In genomic region chr17:38897176-38897575, GRCh38 we compare ENCODE assay signal across 10 cellular contexts. TPM values are rescaled to one million over a fixed set of nuclear protein-coding genes. Genes with fewer than 3 reads are reported as not detected.
DNase-seq lines count a peak whose midpoint lies in the region; ATAC-seq and TF ChIP-seq lines count a peak whose summit lies in the region.
"Had no signal": no experiment of that assay in that cellular context is flagged by ENCODE, and none has a peak within 500 bp of the region (broad histone marks: within the 10 kb centered on the region; RNA-seq: fewer than 3 reads in every experiment).

No MANE protein-coding gene starts in this region.

- DNase-seq in MM.1S: no peak
- no peak for DNase-seq in effector memory CD8-positive, alpha-beta T cell
- DNase-seq in natural killer cell treated with Interleukin-12 subunit alpha and Interleukin-12 subunit beta and Interleukin-15 and Interleukin-18, amount 100 ng/mL, for 72 hours (ENCODE audit: low spot score): no peak
- DNase-seq in DMS53 treated with DMSO at 0.1 percent for 48 hours (lab: John Stamatoyannopoulos, UW; ENCODE audit: unreplicated experiment): no peak
- DNase-seq in NCI-H146 (lab: John Stamatoyannopoulos, UW): no peak
- DNase-seq in stimulated activated CD4-positive, alpha-beta T cell treated with anti-CD3 and anti-CD28 coated beads, Interleukin-4, amount 100 ng/mL, for 24 hours: no peak
- no peak for DNase-seq in Karpas-422
- DNase-seq: activated CD4-positive, alpha-beta T cell treated with anti-CD3 and anti-CD28 coated beads for 48 hours; NCI-H2227 treated with DMSO at 0.1 percent for 48 hours had no signal

- no peaks in the 10 kb centered on the region for H4K20me1 ChIP-seq in MM.1S (ENCODE audit: insufficient read depth, low read length)
- H4K20me1 ChIP-seq in Karpas-422 (ENCODE audit: insufficient read depth, low read depth, low read length): no peaks in the 10 kb centered on the region

- H3K4me2 ChIP-seq in MM.1S (ENCODE audit: low read depth, low read length): no peak overlapping the region
- H3K4me2 ChIP-seq in Karpas-422 (ENCODE audit: low read depth, low read length, poor library complexity, severe bottlenecking): no peak overlapping the region

- no peak for ATAC-seq in effector memory CD8-positive, alpha-beta T cell (replicated peaks)
- no peak for ATAC-seq in natural killer cell treated with Interleukin-12 subunit alpha and Interleukin-12 subunit beta and Interleukin-15 and Interleukin-18, amount 100 ng/mL, for 72 hours

- H2AFZ ChIP-seq in ACC112 (ENCODE audit: low read length, unreplicated experiment) (no peak overlapping the region), MM.1S (ENCODE audit: low read length) (no peak overlapping the region), Karpas-422 (ENCODE audit: low read length) (no peak overlapping the region)

- H3K36me3 ChIP-seq in ACC112 (ENCODE audit: insufficient read depth, low read length) (peaks cover 27% of the 10 kb centered on the region; the same call in 1 of the 2 replicates), MM.1S (replicated peaks; ENCODE audit: insufficient read depth, low read length) (no peaks in the 10 kb centered on the region), Karpas-422 (ENCODE audit: insufficient read depth, low read length) (0 out of 2 replicates have a peak, but pooled peaks cover 16% of the 10 kb centered on the region)

- H3K79me2 ChIP-seq in ACC112 (ENCODE audit: control insufficient read depth, insufficient read depth, low read length, unreplicated experiment) (peaks cover 40% of the 10 kb centered on the region), MM.1S (ENCODE audit: low read length) (peaks cover 40% of the 10 kb centered on the region), Karpas-422 (ENCODE audit: low read length) (0 out of 2 replicates have a peak, but pooled peaks cover 7% of the 10 kb centered on the region)

- no peaks in the 10 kb centered on the region for H3K27me3 Mint-ChIP-seq in effector memory CD8-positive, alpha-beta T cell
- H3K27me3 Mint-ChIP-seq in natural killer cell treated with Interleukin-12 subunit alpha and Interleukin-12 subunit beta and Interleukin-15 and Interleukin-18, amount 100 ng/mL, for 72 hours: no peaks in the 10 kb centered on the region

- H3K36me3 Mint-ChIP-seq in effector memory CD8-positive, alpha-beta T cell (ENCODE audit: insufficient read depth): peaks cover 79% of the 10 kb centered on the region
- H3K36me3 Mint-ChIP-seq in natural killer cell treated with Interleukin-12 subunit alpha and Interleukin-12 subunit beta and Interleukin-15 and Interleukin-18, amount 100 ng/mL, for 72 hours: peaks cover 5% of the 10 kb centered on the region

- H3K9me3 Mint-ChIP-seq in effector memory CD8-positive, alpha-beta T cell: no peaks in the 10 kb centered on the region
- H3K9me3 Mint-ChIP-seq in natural killer cell treated with Interleukin-12 subunit alpha and Interleukin-12 subunit beta and Interleukin-15 and Interleukin-18, amount 100 ng/mL, for 72 hours: no peaks in the 10 kb centered on the region

- H3K27ac Mint-ChIP-seq in effector memory CD8-positive, alpha-beta T cell: peak overlapping the region; percentile 90 to 96
- H3K27ac Mint-ChIP-seq in natural killer cell treated with Interleukin-12 subunit alpha and Interleukin-12 subunit beta and Interleukin-15 and Interleukin-18, amount 100 ng/mL, for 72 hours: peak overlapping the region; percentile 91 to 98

- H3K4me1 ChIP-seq in ACC112 (ENCODE audit: control insufficient read depth, insufficient read depth, low read length, unreplicated experiment) (peaks cover 54% of the 10 kb centered on the region), MM.1S (ENCODE audit: low read length) (peaks cover 33% of the 10 kb centered on the region), Karpas-422 (ENCODE audit: low read length) (peaks cover 10% of the 10 kb centered on the region)

- H3K4me3 ChIP-seq in ACC112 (ENCODE audit: low read depth, low read length) (no peak overlapping the region), MM.1S (ENCODE audit: low read length) (no peak overlapping the region), Karpas-422 (ENCODE audit: low read length) (no peak overlapping the region)

- H3K9me3 ChIP-seq in MM.1S (replicated peaks; ENCODE audit: insufficient read depth, low read length) (no peaks in the 10 kb centered on the region), Karpas-422 (ENCODE audit: low read length) (no peaks in the 10 kb centered on the region)

- peaks cover 61 to 74% of the 10 kb centered on the region in 2 donors for H3K4me1 Mint-ChIP-seq in effector memory CD8-positive, alpha-beta T cell (ENCODE audit: low read depth in 2 of 2)
- peaks cover 57 to 65% of the 10 kb centered on the region in 2 donors for H3K4me1 Mint-ChIP-seq in natural killer cell treated with Interleukin-12 subunit alpha and Interleukin-12 subunit beta and Interleukin-15 and Interleukin-18, amount 100 ng/mL, for 72 hours (ENCODE audit: low read depth in 2 of 2)

- peak overlapping the region; percentile 78 to 81 for H3K4me3 Mint-ChIP-seq in effector memory CD8-positive, alpha-beta T cell
- peak overlapping the region; percentile 89 for H3K4me3 Mint-ChIP-seq in natural killer cell treated with Interleukin-12 subunit alpha and Interleukin-12 subunit beta and Interleukin-15 and Interleukin-18, amount 100 ng/mL, for 72 hours

- no peak overlapping the region for H3K9ac ChIP-seq in MM.1S (ENCODE audit: low read length)
- no peak overlapping the region for H3K9ac ChIP-seq in Karpas-422 (ENCODE audit: low read length)

- H3K27ac ChIP-seq in ACC112 (ENCODE audit: low read depth, low read length): peak overlapping the region; percentile 39
- peak overlapping the region; percentile 88; the same call in 1 of the 2 replicates for H3K27ac ChIP-seq in MM.1S (ENCODE audit: low read length)
- H3K27ac ChIP-seq in Karpas-422 (ENCODE audit: low read length): no peak overlapping the region

- H3K27me3 ChIP-seq in ACC112 (ENCODE audit: insufficient read depth, low read length) (no peaks in the 10 kb centered on the region), MM.1S (replicated peaks; ENCODE audit: insufficient read depth, low read length) (no peaks in the 10 kb centered on the region), Karpas-422 (ENCODE audit: low read length) (no peaks in the 10 kb centered on the region)

- peaks cover 15% of the 10 kb centered on the region for H3F3A ChIP-seq in MM.1S (ENCODE audit: insufficient read depth, low read length)

- TF ChIP-seq CTCF in MM.1S (IDR thresholded peaks at IDR 0.05; ENCODE audit: low read length): no peak

- H3K9me2 ChIP-seq in MM.1S (replicated peaks; ENCODE audit: insufficient read depth, low read length): no peaks in the 10 kb centered on the region
- H3K9me2 ChIP-seq in Karpas-422 (replicated peaks; ENCODE audit: insufficient read depth, low read length): no peaks in the 10 kb centered on the region

RNA-seq across cellular contexts. Expression of gene LASP1, which starts 27.3 kb away (rescaled TPM):
- total RNA-seq in natural killer cell treated with Interleukin-12 subunit alpha and Interleukin-12 subunit beta and Interleukin-15 and Interleukin-18, amount 100 ng/mL, for 72 hours: 100 to 1,000 TPM; 214 to 390 TPM
- 59.3 and 85.0 TPM in 2 replicates for total RNA-seq in Karpas-422 (2014; rRNA removed; shearing (Covaris generic); ENCODE audit: low replicate concordance)

RNA-seq across cellular contexts. Expression of gene RPL23, which starts 43.7 kb away (rescaled TPM):
- total RNA-seq in natural killer cell treated with Interleukin-12 subunit alpha and Interleukin-12 subunit beta and Interleukin-15 and Interleukin-18, amount 100 ng/mL, for 72 hours: 1,000 to 10,000 TPM; 1,120 to 1,259 TPM
- 2,394 and 2,712 TPM in 2 replicates for total RNA-seq in Karpas-422 (2014; rRNA removed; shearing (Covaris generic); ENCODE audit: low replicate concordance)
